1 cellular context compared by ENCODE assay signal in the genomic region with DNA sequence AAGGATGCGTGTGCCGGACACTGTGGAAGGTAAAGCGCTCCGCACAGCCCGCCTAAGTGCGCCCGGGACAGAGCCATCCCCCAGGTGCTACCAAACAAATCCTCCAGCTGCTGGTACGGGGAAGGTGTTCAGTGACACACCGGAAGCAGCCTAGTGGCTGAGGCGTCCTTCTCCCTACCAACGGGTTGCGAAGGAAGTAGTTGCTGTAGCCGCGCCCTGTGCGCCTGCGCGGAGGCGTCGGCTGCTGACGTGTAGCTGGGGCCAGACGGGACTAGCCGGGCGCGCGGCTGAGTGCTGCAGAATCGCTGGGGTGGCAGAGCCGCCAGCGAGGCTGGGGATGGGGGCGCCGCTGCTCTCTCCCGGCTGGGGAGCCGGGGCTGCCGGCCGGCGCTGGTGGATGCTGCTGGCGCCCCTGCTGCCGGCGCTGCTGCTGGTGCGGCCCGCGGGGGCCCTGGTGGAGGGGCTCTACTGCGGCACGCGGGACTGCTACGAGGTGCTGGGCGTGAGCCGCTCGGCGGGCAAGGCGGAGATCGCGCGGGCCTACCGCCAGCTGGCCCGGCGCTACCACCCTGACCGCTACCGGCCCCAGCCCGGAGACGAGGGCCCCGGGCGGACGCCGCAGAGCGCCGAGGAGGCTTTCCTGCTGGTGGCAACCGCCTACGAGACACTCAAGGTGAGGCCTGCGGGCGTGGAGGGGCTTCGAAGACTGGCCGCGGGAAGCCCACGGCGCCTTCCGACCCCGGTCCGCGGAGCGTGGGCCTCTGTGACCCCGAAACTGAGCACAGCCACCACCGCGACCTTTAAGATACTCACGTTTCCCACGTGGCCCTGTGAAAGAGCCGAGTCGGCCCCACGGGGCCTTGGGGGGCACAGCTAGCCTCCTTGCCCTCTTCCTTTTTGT.
TF ChIP-seq lines count a peak whose summit lies in the region.

TSS of gene DNAJC25 (plus strand) at position 264 of the 901 bp plus-strand sequence. CDS start at position 338, 74 bp downstream.

TF ChIP-seq in HepG2, 621 proteins besides CTCF, POLR2A, EP300 and RAD21 (continued from another document and continues in another):
- TF ChIP-seq PRDM4 (CRISPR knock-in tag; IDR thresholded peaks at IDR 0.05; ENCODE audit: borderline replicate concordance) (0 out of 2 replicates have a peak, but pooled peaks have one; percentile 4), DNMT3B (CRISPR knock-in tag; conservative IDR thresholded peaks at IDR 0.05) (peak; percentile 89; the same call in 1 of the 2 replicates), SATB2 (CRISPR knock-in tag; IDR thresholded peaks at IDR 0.05) (peak; percentile 63; the same call in 1 of the 2 replicates), ZSCAN9 (CRISPR knock-in tag; IDR thresholded peaks at IDR 0.05; ENCODE audit: borderline replicate concordance) (peak; percentile 89), PLRG1 (conservative IDR thresholded peaks at IDR 0.05) (no peak), ZNF101 (CRISPR knock-in tag; IDR thresholded peaks at IDR 0.05; ENCODE audit: borderline replicate concordance, low read depth) (peak; percentile 92; the same call in 1 of the 2 replicates), THAP7 (CRISPR knock-in tag; IDR thresholded peaks at IDR 0.05) (peak; percentile 84; the same call in 1 of the 2 replicates), CENPT (CRISPR knock-in tag; IDR thresholded peaks at IDR 0.05; ENCODE audit: low read depth) (no peak; the same call in 1 of the 2 replicates), ZNF234 (CRISPR knock-in tag; conservative IDR thresholded peaks at IDR 0.05) (0 out of 2 replicates have a peak, but pooled peaks have one; percentile 18), ZNF282 (IDR thresholded peaks at IDR 0.05; ENCODE audit: partially characterized antibody) (no peak), HNRNPLL (IDR thresholded peaks at IDR 0.05; ENCODE audit: low read depth, low read length, poor library complexity, severe bottlenecking) (peak; percentile 27), ZNF260 (CRISPR knock-in tag; IDR thresholded peaks at IDR 0.05; ENCODE audit: borderline replicate concordance, low read depth) (no peak), RXRA (CRISPR knock-in tag; IDR thresholded peaks at IDR 0.05) (peak; percentile 79), ZNF329 (CRISPR knock-in tag; IDR thresholded peaks at IDR 0.05; ENCODE audit: low read depth) (peak; percentile 74; the same call in 1 of the 2 replicates), NFYB (CRISPR knock-in tag; IDR thresholded peaks at IDR 0.05) (0 out of 2 replicates have a peak, but pooled peaks have one; percentile 29), ZNF709 (CRISPR knock-in tag; IDR thresholded peaks at IDR 0.05) (peak; percentile 88; the same call in 1 of the 2 replicates), MAX (IDR thresholded peaks at IDR 0.05) (peak; percentile 87), ZNF10 (CRISPR knock-in tag; IDR thresholded peaks at IDR 0.05; ENCODE audit: borderline replicate concordance, low read depth) (no peak), ETV6 (CRISPR knock-in tag; conservative IDR thresholded peaks at IDR 0.05) (peak; percentile 91; the same call in 1 of the 2 replicates), U2AF1 (optimal IDR thresholded peaks at IDR 0.05; ENCODE audit: low read depth, low read length) (no peak), ZBTB8A (CRISPR knock-in tag; IDR thresholded peaks at IDR 0.05; ENCODE audit: borderline replicate concordance, low read depth) (no peak; the same call in 1 of the 2 replicates), TSC22D2 (CRISPR knock-in tag; IDR thresholded peaks at IDR 0.05; ENCODE audit: borderline replicate concordance) (no peak; the same call in 1 of the 2 replicates), FIP1L1 (IDR thresholded peaks at IDR 0.05; ENCODE audit: borderline replicate concordance, insufficient read depth, low read depth, low read length) (no peak), MED13 (CRISPR knock-in tag; IDR thresholded peaks at IDR 0.05) (no peak), MBNL3 (CRISPR knock-in tag; conservative IDR thresholded peaks at IDR 0.05) (no peak), KLF11 (CRISPR knock-in tag; IDR thresholded peaks at IDR 0.05) (peak; percentile 73; the same call in 1 of the 2 replicates), PBX3 (CRISPR knock-in tag; IDR thresholded peaks at IDR 0.05; ENCODE audit: borderline replicate concordance) (no peak), TP53 (CRISPR knock-in tag; conservative IDR thresholded peaks at IDR 0.05) (no peak), BRCA1 (CRISPR knock-in tag; IDR thresholded peaks at IDR 0.05) (no peak), ZNF83 (CRISPR knock-in tag; IDR thresholded peaks at IDR 0.05; ENCODE audit: borderline replicate concordance) (no peak), KDM3A (CRISPR knock-in tag; IDR thresholded peaks at IDR 0.05; ENCODE audit: low read depth) (peak; percentile 59; the same call in 1 of the 2 replicates), ELF3 (CRISPR knock-in tag; IDR thresholded peaks at IDR 0.05) (peak; percentile 93), ZNF652 (CRISPR knock-in tag; IDR thresholded peaks at IDR 0.05; ENCODE audit: borderline replicate concordance, low read depth) (peak; percentile 47; the same call in 1 of the 2 replicates), ZNF446 (CRISPR knock-in tag; IDR thresholded peaks at IDR 0.05) (peak; percentile 76), POGZ (CRISPR knock-in tag; IDR thresholded peaks at IDR 0.05) (peak; percentile 95), REXO4 (CRISPR knock-in tag; IDR thresholded peaks at IDR 0.05; ENCODE audit: borderline replicate concordance) (no peak), ZNF780A (CRISPR knock-in tag; IDR thresholded peaks at IDR 0.05) (peak; percentile 82; the same call in 1 of the 2 replicates), SRY (CRISPR knock-in tag; IDR thresholded peaks at IDR 0.05) (peak; percentile 62; the same call in 1 of the 2 replicates), TAF1 (CRISPR knock-in tag; IDR thresholded peaks at IDR 0.05) (peak; percentile 96), ZNF558 (CRISPR knock-in tag; IDR thresholded peaks at IDR 0.05; ENCODE audit: borderline replicate concordance) (no peak)
- TF ChIP-seq, protein P1, sequence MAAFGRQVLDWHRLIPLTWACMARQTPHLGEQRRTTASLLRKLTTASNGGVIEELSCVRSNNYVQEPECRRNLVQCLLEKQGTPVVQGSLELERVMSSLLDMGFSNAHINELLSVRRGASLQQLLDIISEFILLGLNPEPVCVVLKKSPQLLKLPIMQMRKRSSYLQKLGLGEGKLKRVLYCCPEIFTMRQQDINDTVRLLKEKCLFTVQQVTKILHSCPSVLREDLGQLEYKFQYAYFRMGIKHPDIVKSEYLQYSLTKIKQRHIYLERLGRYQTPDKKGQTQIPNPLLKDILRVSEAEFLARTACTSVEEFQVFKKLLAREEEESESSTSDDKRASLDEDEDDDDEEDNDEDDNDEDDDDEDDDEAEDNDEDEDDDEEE (CRISPR knock-in tag; IDR thresholded peaks at IDR 0.05), result peak; percentile 20; the same call in 1 of the 2 replicates
- TF ChIP-seq, protein P2, sequence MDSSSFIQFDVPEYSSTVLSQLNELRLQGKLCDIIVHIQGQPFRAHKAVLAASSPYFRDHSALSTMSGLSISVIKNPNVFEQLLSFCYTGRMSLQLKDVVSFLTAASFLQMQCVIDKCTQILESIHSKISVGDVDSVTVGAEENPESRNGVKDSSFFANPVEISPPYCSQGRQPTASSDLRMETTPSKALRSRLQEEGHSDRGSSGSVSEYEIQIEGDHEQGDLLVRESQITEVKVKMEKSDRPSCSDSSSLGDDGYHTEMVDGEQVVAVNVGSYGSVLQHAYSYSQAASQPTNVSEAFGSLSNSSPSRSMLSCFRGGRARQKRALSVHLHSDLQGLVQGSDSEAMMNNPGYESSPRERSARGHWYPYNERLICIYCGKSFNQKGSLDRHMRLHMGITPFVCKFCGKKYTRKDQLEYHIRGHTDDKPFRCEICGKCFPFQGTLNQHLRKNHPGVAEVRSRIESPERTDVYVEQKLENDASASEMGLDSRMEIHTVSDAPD (CRISPR knock-in tag; IDR thresholded peaks at IDR 0.05), result no peak
- TF ChIP-seq, protein P3, sequence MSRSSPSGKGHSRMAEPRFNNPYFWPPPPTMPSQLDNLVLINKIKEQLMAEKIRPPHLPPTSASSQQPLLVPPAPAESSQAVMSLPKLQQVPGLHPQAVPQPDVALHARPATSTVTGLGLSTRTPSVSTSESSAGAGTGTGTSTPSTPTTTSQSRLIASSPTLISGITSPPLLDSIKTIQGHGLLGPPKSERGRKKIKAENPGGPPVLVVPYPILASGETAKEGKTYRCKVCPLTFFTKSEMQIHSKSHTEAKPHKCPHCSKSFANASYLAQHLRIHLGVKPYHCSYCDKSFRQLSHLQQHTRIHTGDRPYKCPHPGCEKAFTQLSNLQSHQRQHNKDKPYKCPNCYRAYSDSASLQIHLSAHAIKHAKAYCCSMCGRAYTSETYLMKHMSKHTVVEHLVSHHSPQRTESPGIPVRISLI (CRISPR knock-in tag; IDR thresholded peaks at IDR 0.05; ENCODE audit: borderline replicate concordance), result no peak
- TF ChIP-seq, protein P4, sequence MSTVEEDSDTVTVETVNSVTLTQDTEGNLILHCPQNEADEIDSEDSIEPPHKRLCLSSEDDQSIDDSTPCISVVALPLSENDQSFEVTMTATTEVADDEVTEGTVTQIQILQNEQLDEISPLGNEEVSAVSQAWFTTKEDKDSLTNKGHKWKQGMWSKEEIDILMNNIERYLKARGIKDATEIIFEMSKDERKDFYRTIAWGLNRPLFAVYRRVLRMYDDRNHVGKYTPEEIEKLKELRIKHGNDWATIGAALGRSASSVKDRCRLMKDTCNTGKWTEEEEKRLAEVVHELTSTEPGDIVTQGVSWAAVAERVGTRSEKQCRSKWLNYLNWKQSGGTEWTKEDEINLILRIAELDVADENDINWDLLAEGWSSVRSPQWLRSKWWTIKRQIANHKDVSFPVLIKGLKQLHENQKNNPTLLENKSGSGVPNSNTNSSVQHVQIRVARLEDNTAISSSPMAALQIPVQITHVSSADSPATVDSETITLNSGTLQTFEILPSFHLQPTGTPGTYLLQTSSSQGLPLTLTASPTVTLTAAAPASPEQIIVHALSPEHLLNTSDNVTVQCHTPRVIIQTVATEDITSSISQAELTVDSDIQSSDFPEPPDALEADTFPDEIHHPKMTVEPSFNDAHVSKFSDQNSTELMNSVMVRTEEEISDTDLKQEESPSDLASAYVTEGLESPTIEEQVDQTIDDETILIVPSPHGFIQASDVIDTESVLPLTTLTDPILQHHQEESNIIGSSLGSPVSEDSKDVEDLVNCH (CRISPR knock-in tag; IDR thresholded peaks at IDR 0.05), result no peak
- TF ChIP-seq, protein P5, sequence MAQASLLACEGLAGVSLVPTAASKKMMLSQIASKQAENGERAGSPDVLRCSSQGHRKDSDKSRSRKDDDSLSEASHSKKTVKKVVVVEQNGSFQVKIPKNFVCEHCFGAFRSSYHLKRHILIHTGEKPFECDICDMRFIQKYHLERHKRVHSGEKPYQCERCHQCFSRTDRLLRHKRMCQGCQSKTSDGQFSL (CRISPR knock-in tag; IDR thresholded peaks at IDR 0.05), result peak; percentile 59; the same call in 1 of the 2 replicates
- TF ChIP-seq, protein P6, sequence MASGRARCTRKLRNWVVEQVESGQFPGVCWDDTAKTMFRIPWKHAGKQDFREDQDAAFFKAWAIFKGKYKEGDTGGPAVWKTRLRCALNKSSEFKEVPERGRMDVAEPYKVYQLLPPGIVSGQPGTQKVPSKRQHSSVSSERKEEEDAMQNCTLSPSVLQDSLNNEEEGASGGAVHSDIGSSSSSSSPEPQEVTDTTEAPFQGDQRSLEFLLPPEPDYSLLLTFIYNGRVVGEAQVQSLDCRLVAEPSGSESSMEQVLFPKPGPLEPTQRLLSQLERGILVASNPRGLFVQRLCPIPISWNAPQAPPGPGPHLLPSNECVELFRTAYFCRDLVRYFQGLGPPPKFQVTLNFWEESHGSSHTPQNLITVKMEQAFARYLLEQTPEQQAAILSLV (CRISPR knock-in tag; IDR thresholded peaks at IDR 0.05; ENCODE audit: borderline replicate concordance), result peak; percentile 90; the same call in 1 of the 2 replicates
